Comparison of ENCODE assay signal across 28 cellular contexts in the genomic region with DNA sequence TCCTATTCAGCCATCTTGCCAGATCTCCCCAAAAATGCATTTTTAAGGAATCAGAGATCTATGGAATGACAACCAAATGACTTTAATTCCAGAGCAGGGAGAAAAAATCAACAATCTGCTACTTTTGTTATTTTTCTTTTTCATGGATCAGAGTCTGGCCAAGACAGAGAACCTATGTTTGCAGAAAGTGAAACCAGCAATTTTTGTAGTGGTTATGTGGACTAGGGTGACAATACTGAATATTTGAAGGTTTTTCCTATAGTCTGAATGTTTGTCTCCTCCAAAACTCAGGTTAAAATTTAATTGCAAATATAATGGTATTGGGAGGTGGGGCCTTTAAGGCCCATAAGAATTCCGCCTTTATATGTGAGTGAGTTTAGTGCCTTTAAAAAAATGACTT. TPM values are rescaled to one million over a fixed set of nuclear protein-coding genes. Genes with fewer than 3 reads are reported as not detected.
"Had no signal": no experiment of that assay in that cellular context is flagged by ENCODE, and none has a peak within 500 bp of the region (broad histone marks: within the 10 kb centered on the region; RNA-seq: fewer than 3 reads in every experiment).

No MANE protein-coding gene starts in this region.

- H3K27me3 Mint-ChIP-seq: effector memory CD8-positive, alpha-beta T cell had no signal

- H3K4me3 Mint-ChIP-seq: activated B cell treated with CpG ODN at 0.5 μM for 24 hours; activated CD4-positive, alpha-beta T cell treated with anti-CD3 and anti-CD28 coated beads for 36 hours; activated naive CD4-positive, alpha-beta T cell treated with anti-CD3 and anti-CD28 coated beads, Interleukin-2, amount 10 ng/mL, durations not matched to agents 7 days and 5 days; effector memory CD8-positive, alpha-beta T cell; nephron progenitor cell had no signal

- H3K27ac ChIP-seq: adrenal gland, ascending aorta, brain microvascular endothelial cell, esophagus muscularis mucosa, left ventricle myocardium inferior, parathyroid adenoma, right lobe of liver, skin epidermis, tibial nerve had no signal

- ATAC-seq: activated CD4-positive, alpha-beta T cell treated with anti-CD3 and anti-CD28 coated beads for 36 hours; effector memory CD8-positive, alpha-beta T cell; right lobe of liver had no signal

- H3K27me3 ChIP-seq: adrenal gland, ascending aorta, brain microvascular endothelial cell, esophagus muscularis mucosa, right lobe of liver, tibial nerve had no signal

- H3K27ac Mint-ChIP-seq: activated B cell treated with CpG ODN at 0.5 μM for 24 hours; activated CD4-positive, alpha-beta T cell treated with anti-CD3 and anti-CD28 coated beads for 36 hours; activated naive CD4-positive, alpha-beta T cell treated with anti-CD3 and anti-CD28 coated beads, Interleukin-2, amount 10 ng/mL, durations not matched to agents 7 days and 5 days; nephron progenitor cell had no signal

- H3K4me1 ChIP-seq: right lobe of liver had no signal

- H3K36me3 ChIP-seq: adrenal gland, ascending aorta, brain microvascular endothelial cell, esophagus muscularis mucosa, left ventricle myocardium inferior, right lobe of liver, tibial nerve had no signal

- H3K4me3 ChIP-seq: adrenal gland, ascending aorta, esophagus muscularis mucosa, left ventricle myocardium inferior, right lobe of liver, skin epidermis, tibial nerve had no signal

- H3K9me3 Mint-ChIP-seq: activated naive CD4-positive, alpha-beta T cell treated with anti-CD3 and anti-CD28 coated beads, Interleukin-2, amount 10 ng/mL, durations not matched to agents 7 days and 5 days; effector memory CD8-positive, alpha-beta T cell had no signal

- DNase-seq: activated B cell treated with CpG ODN at 0.5 μM for 24 hours; activated CD4-positive, alpha-beta T cell treated with anti-CD3 and anti-CD28 coated beads for 36 hours; activated CD4-positive, alpha-beta T cell treated with anti-CD3 and anti-CD28 coated beads, Interleukin-2, amount 50 U/mL, for 4 hours; activated effector memory CD4-positive, alpha-beta T cell treated with anti-CD3 and anti-CD28 coated beads, Interleukin-2, amount 50 U/mL, for 16 hours; activated naive CD4-positive, alpha-beta T cell treated with anti-CD3 and anti-CD28 coated beads, Interleukin-2, amount 10 ng/mL, durations not matched to agents 7 days and 5 days; activated T-cell treated with anti-CD3 and anti-CD28 coated beads for 4 hours; adrenal gland; brain microvascular endothelial cell; caudate nucleus; effector memory CD8-positive, alpha-beta T cell; glutamatergic neuron; hippocampal formation; left ventricle myocardium inferior; midbrain; nephron progenitor cell; right lobe of liver; stimulated activated CD4-positive, alpha-beta T cell treated with anti-CD3 and anti-CD28 coated beads, Interleukin-15, amount 100 ng/mL, for 24 hours; stimulated activated naive CD4-positive, alpha-beta T cell treated with Interleukin-2 at 50 U/mL for 16 hours; T-helper 9 cell had no signal

- H3K9me3 ChIP-seq: adrenal gland, ascending aorta, esophagus muscularis mucosa, left ventricle myocardium inferior, right lobe of liver, tibial nerve had no signal

RNA-seq across cellular contexts. Expression of gene KLRK1, which starts 30.9 kb away (rescaled TPM):
- total RNA-seq: activated CD4-positive, alpha-beta T cell treated with anti-CD3 and anti-CD28 coated beads for 36 hours; ascending aorta; dermis microvascular lymphatic vessel endothelial cell; lung microvascular endothelial cell had no signal

RNA-seq across cellular contexts. Expression of gene KLRC4, which starts 50.6 kb away (rescaled TPM):
- total RNA-seq: activated B cell treated with CpG ODN at 0.5 μM for 24 hours; activated CD4-positive, alpha-beta T cell treated with anti-CD3 and anti-CD28 coated beads for 36 hours; adrenal gland; ascending aorta; dermis microvascular lymphatic vessel endothelial cell; frontal cortex; left ventricle myocardium inferior; lung microvascular endothelial cell; T-helper 1 cell treated with Interleukin-12 subunit alpha and Interleukin-12 subunit beta and Interleukin-4 antibody, amounts not matched to agents 30 ng/mL and 1 ng/mL, for 36 hours; tibial nerve had no signal
